Comparison of ENCODE assay signal across 16 cellular contexts in genomic region chr10:70376436-70377378, GRCh38. TPM values are rescaled to one million over a fixed set of nuclear protein-coding genes. Genes with fewer than 3 reads are reported as not detected.
A peak's percentile ranks its signal among the peaks of the same experiment; 100 is the strongest.
DNase-seq lines count a peak whose midpoint lies in the region; ATAC-seq and TF ChIP-seq lines count a peak whose summit lies in the region.
"Had no signal": no experiment of that assay in that cellular context is flagged by ENCODE, and none has a peak within 500 bp of the region (broad histone marks: within the 10 kb centered on the region; RNA-seq: fewer than 3 reads in every experiment).

No MANE protein-coding gene starts in this region.

- ATAC-seq in GM18870 (IDR thresholded peaks at IDR 0.05; ENCODE audit: unreplicated experiment), result no peak
- no peak for ATAC-seq in omental fat pad (ENCODE audit: low FRiP score)
- ATAC-seq: HepG2 had no signal

- no peak overlapping the region for H3K4me3 ChIP-seq in WERI-Rb-1 (ENCODE audit: low read depth, low read length)
- no peak overlapping the region for H3K4me3 ChIP-seq in esophagus muscularis mucosa
- H3K4me3 ChIP-seq: lung had no signal

- H3K4me3 Mint-ChIP-seq in HFFc6, result no peak overlapping the region
- H3K4me3 Mint-ChIP-seq: activated CD4-positive, alpha-beta T cell treated with anti-CD3 and anti-CD28 coated beads, Interleukin-2, amount 10 ng/mL, durations not matched to agents 7 days and 5 days had no signal

- peaks cover 14% of the 10 kb centered on the region for H3K27me3 Mint-ChIP-seq in HFFc6 (ENCODE audit: insufficient read depth)
- H3K27me3 Mint-ChIP-seq: activated CD4-positive, alpha-beta T cell treated with anti-CD3 and anti-CD28 coated beads, Interleukin-2, amount 10 ng/mL, durations not matched to agents 7 days and 5 days had no signal

- TF ChIP-seq EP300 in esophagus muscularis mucosa (IDR thresholded peaks at IDR 0.05), result no peak

- TF ChIP-seq POLR2A in esophagus muscularis mucosa (IDR thresholded peaks at IDR 0.05; ENCODE audit: low read depth), result no peak

- H3K27me3 ChIP-seq in WERI-Rb-1 (ENCODE audit: insufficient read depth, low read depth, severe bottlenecking), result no peaks in the 10 kb centered on the region
- no peaks in the 10 kb centered on the region for H3K27me3 ChIP-seq in esophagus muscularis mucosa

- 95% methylated on average over 13 of the region's 14 CpGs for WGBS in esophagus muscularis mucosa

- peaks cover 43% of the 10 kb centered on the region for H3K4me1 Mint-ChIP-seq in HFFc6 (ENCODE audit: low read depth)

- DNase-seq in 8988T (peak; percentile 57), HFFc6 (peak; percentile 11), WERI-Rb-1 (no peak), glomerular visceral epithelial cell (ENCODE audit: extremely low spot score) (peak; percentile 70), esophagus muscularis mucosa (ENCODE audit: extremely low spot score) (no peak), NCI-H146 treated with DMSO at 0.1 percent for 48 hours (lab: John Stamatoyannopoulos, UW; ENCODE audit: unreplicated experiment) (no peak), omental fat pad (ENCODE audit: low spot score) (no peak)
- DNase-seq: activated CD4-positive, alpha-beta T cell treated with anti-CD3 and anti-CD28 coated beads, Interleukin-2, amount 10 ng/mL, durations not matched to agents 7 days and 5 days; activated T-cell treated with anti-CD3 and anti-CD28 coated beads, Interleukin-2, amount 50 U/mL, for 48 hours; cortex of kidney; NCI-H1417; NCI-H524 had no signal

- peaks cover 19% of the 10 kb centered on the region for H3K36me3 ChIP-seq in WERI-Rb-1
- peaks cover 0 to 20% (median 7%) of the 10 kb centered on the region in 4 donors for H3K36me3 ChIP-seq in esophagus muscularis mucosa
- H3K36me3 ChIP-seq: neutrophil had no signal

- H3K27ac Mint-ChIP-seq in HFFc6, result no peak overlapping the region
- H3K27ac Mint-ChIP-seq: activated CD4-positive, alpha-beta T cell treated with anti-CD3 and anti-CD28 coated beads, Interleukin-2, amount 10 ng/mL, durations not matched to agents 7 days and 5 days had no signal

- TF ChIP-seq CTCF in HFFc6 (IDR thresholded peaks at IDR 0.05), result no peak
- TF ChIP-seq CTCF in WERI-Rb-1 (IDR thresholded peaks at IDR 0.05; ENCODE audit: low read depth, low read length), result no peak
- no peak for TF ChIP-seq CTCF in esophagus muscularis mucosa (IDR thresholded peaks at IDR 0.05)
- TF ChIP-seq CTCF in omental fat pad (IDR thresholded peaks at IDR 0.05), result no peak

- H3K27ac ChIP-seq in WERI-Rb-1 (peak overlapping the region; percentile 73), esophagus muscularis mucosa (replicated peaks in 1 of 4) (peak overlapping the region in 1 of 4 donors; percentile 51)
- H3K27ac ChIP-seq: neutrophil had no signal

- intact Hi-C loops in esophagus muscularis mucosa (cut with DNase I), result no loop called here

- peaks cover 19 to 37% (median 31%) of the 10 kb centered on the region in 4 donors for H3K4me1 ChIP-seq in esophagus muscularis mucosa

- H3K9me3 Mint-ChIP-seq in HFFc6, result peaks cover 9% of the 10 kb centered on the region; the same call in 1 of the 2 replicates

- H3K36me3 Mint-ChIP-seq in HFFc6 (ENCODE audit: low read depth), result peaks cover 8% of the 10 kb centered on the region; the same call in 1 of the 2 replicates

- peaks cover 5% of the 10 kb centered on the region for H3K9me3 ChIP-seq in WERI-Rb-1 (ENCODE audit: severe bottlenecking)
- H3K9me3 ChIP-seq in esophagus muscularis mucosa, result peaks cover 0 to 6% (median 2%) of the 10 kb centered on the region in 4 donors
- H3K9me3 ChIP-seq: neutrophil had no signal

RNA-seq across cellular contexts. Expression of gene LRRC20, which starts 5.7 kb away (rescaled TPM):
- total RNA-seq in HFFc6 (2021; fragmentation: NEBNext Ultra II Directional; extraction: Animal tissue kit (Norgen Biotek cat#: 25700)), result 1 to 10 TPM; 1.2 to 2.4 (median 1.8) TPM
- total RNA-seq in esophagus muscularis mucosa (10 to 100 TPM in 3 of 4 donors, 1 to 10 TPM in 1; 6.6 to 17.0 (median 13.4) TPM), omental fat pad (1 to 10 TPM; 2.0 to 5.8 (median 2.5) TPM)

RNA-seq across cellular contexts. Expression of gene EIF4EBP2, which starts 27.2 kb away (rescaled TPM):
- 10 to 100 TPM; 32.7 to 51.0 (median 40.3) TPM for total RNA-seq in HFFc6 (2021; fragmentation: NEBNext Ultra II Directional; extraction: Animal tissue kit (Norgen Biotek cat#: 25700))
- 10 to 100 TPM; 73.6 to 99.9 (median 78.4) TPM for total RNA-seq in esophagus muscularis mucosa
- total RNA-seq in omental fat pad, result 100 to 1,000 TPM; 104 to 195 (median 141) TPM

Comparison
In these comparisons a context has a peak if more than half of its experiments do, and no peak if none do; other contexts are left out.
1. DNase-seq: peak in 8988T (single experiment), HFFc6 (single experiment) and glomerular visceral epithelial cell (single experiment); none in WERI-Rb-1 (single experiment), esophagus muscularis mucosa (single experiment), NCI-H146 treated with DMSO at 0.1 percent for 48 hours (single experiment) and omental fat pad (single experiment).